In the genomic region with DNA sequence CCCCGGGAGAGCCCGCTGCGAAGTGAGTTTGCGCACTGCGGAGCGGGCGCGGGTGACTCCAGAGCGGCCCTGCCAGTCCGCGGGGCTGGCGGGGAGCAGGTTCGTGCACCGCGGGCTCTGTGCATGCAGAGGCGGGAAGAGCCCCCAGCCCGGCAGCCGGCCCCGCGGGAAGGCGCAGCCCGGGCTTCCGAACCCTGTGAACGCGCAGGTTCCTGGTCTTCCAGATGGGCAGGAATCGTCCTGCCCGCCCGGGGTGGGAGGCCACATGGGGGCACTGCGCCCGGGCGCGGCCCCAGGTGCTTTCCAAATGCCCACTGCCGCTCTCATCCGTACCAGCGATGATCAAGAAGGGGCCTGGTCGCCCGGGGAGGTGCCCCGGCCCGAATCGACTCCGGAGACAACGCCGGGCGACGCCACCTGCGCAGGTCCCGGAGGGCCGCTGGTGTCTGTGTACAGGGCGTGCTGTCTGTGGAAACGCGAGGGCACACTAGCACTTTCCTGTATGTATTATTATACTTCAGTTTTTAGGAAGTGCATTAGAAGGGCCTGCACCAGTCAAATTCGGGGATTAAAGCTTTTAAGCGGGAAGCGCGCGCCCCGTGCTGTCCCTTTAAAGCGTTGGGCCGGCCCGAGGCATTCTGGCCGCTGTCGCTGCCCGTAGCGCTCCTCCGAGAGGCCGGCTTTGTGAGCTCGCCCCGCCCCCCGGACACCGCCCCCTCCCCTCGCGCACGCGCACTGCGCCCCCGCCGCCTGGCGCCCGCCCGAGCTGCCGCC, we compare ENCODE assay signal across 8 cellular contexts. TPM values are rescaled to one million over a fixed set of nuclear protein-coding genes. Genes with fewer than 3 reads are reported as not detected.
A peak's percentile ranks its signal among the peaks of the same experiment; 100 is the strongest.
DNase-seq lines count a peak whose midpoint lies in the region; ATAC-seq and TF ChIP-seq lines count a peak whose summit lies in the region.

Gene WDR5 (plus strand): TSS at position 740 of the 774 bp plus-strand sequence. CDS start 3,796 bp downstream, outside the sequence.

- peaks cover 0 to 13% (median 3%) of the 10 kb centered on the region in 9 donors for H3K36me3 ChIP-seq in heart right ventricle
- H3K36me3 ChIP-seq in transverse colon: peaks cover 0 to 4% (median under 1%) of the 10 kb centered on the region in 4 donors

- H3K4me3 ChIP-seq in heart right ventricle (peak within 1 kb of the TSS; percentile 74 to 100 (median 92)), transverse colon (peak within 1 kb of the TSS; percentile 95 to 98 (median 97))

- POLR2A ChIA-PET in GM10248 (lab: Yijun Ruan, JAX): no interaction called here

- H3K36me3 Mint-ChIP-seq in T-helper 1 cell treated with Interleukin-12 subunit alpha and Interleukin-12 subunit beta and Interleukin-4 antibody, amounts not matched to agents 30 μg/mL and 1 μg/mL, for 36 hours (ENCODE audit: low read depth): peaks cover 14% of the 10 kb centered on the region

- H3K4me1 Mint-ChIP-seq in T-helper 1 cell treated with Interleukin-12 subunit alpha and Interleukin-12 subunit beta and Interleukin-4 antibody, amounts not matched to agents 30 μg/mL and 1 μg/mL, for 36 hours (ENCODE audit: low read depth): peaks cover 33% of the 10 kb centered on the region

- H3K27ac Mint-ChIP-seq in T-helper 1 cell treated with Interleukin-12 subunit alpha and Interleukin-12 subunit beta and Interleukin-4 antibody, amounts not matched to agents 30 μg/mL and 1 μg/mL, for 36 hours: peak within 1 kb of the TSS; percentile 89

- peaks cover 19 to 62% (median 40%) of the 10 kb centered on the region in 9 donors for H3K4me1 ChIP-seq in heart right ventricle
- H3K4me1 ChIP-seq in transverse colon: peaks cover 16 to 47% (median 41%) of the 10 kb centered on the region in 4 donors

- no peaks in the 10 kb centered on the region for H3K9me3 ChIP-seq in heart right ventricle
- H3K9me3 ChIP-seq in transverse colon: no peaks in the 10 kb centered on the region

- no peaks in the 10 kb centered on the region for H3K9me3 Mint-ChIP-seq in T-helper 1 cell treated with Interleukin-12 subunit alpha and Interleukin-12 subunit beta and Interleukin-4 antibody, amounts not matched to agents 30 μg/mL and 1 μg/mL, for 36 hours

- H3K4me3 Mint-ChIP-seq in T-helper 1 cell treated with Interleukin-12 subunit alpha and Interleukin-12 subunit beta and Interleukin-4 antibody, amounts not matched to agents 30 μg/mL and 1 μg/mL, for 36 hours: peak within 1 kb of the TSS; percentile 93

- H3K27ac ChIP-seq in heart right ventricle (peak within 1 kb of the TSS; percentile 84 to 94 (median 93)), transverse colon (peak within 1 kb of the TSS; percentile 92 to 97 (median 96))

- TF ChIP-seq CTCF in GM10248 (IDR thresholded peaks at IDR 0.05; ENCODE audit: control extremely low read depth, extremely low read depth, low read depth, missing control alignments) (peak; percentile 16), heart right ventricle (IDR thresholded peaks at IDR 0.05) (peak in 5 of 9 donors; percentile 21 to 53 (median 46)), transverse colon (IDR thresholded peaks at IDR 0.05) (peak in 2 of 5 experiments; percentile 10 to 11)

- DNase-seq in GM10248 (ENCODE audit: extremely low spot score) (peak; percentile 100), NCI-H1417 (lab: John Stamatoyannopoulos, UW) (peak; percentile 84 to 95 (median 94)), amniotic epithelial cell (ENCODE audit: low read depth) (peak; percentile 79), heart right ventricle (peak; percentile 94 to 97), posterior cingulate gyrus (peak; percentile 84 to 98 (median 92)), transverse colon (peak; percentile 93)

- H3K27me3 Mint-ChIP-seq in T-helper 1 cell treated with Interleukin-12 subunit alpha and Interleukin-12 subunit beta and Interleukin-4 antibody, amounts not matched to agents 30 μg/mL and 1 μg/mL, for 36 hours (ENCODE audit: low read depth): no peaks in the 10 kb centered on the region

- TF ChIP-seq EP300 in transverse colon (IDR thresholded peaks at IDR 0.05; ENCODE audit: low read depth): no peak

- ATAC-seq in HG02610 (IDR thresholded peaks at IDR 0.05; ENCODE audit: unreplicated experiment) (peak; percentile 46), heart right ventricle (peak; percentile 82 to 95 (median 88))

- in situ Hi-C loops in transverse colon (cut with MboI; ENCODE audit: low pct_ligation_motif_present in 1 of 4, low pct_unique_long_range_greater_than_20kb in 1 of 4, low sequenced_read_pairs in 3 of 4): no loop called here

- peak; percentile 62 for TF ChIP-seq POLR2A in transverse colon (IDR thresholded peaks at IDR 0.05)

- H3K27me3 ChIP-seq in heart right ventricle: no peaks in the 10 kb centered on the region
- H3K27me3 ChIP-seq in transverse colon: no peaks in the 10 kb centered on the region

- CTCF ChIA-PET in GM10248 (lab: Yijun Ruan, JAX): interaction anchor here (0.7 to 1.5 kb wide), 4 partner anchors 14 to 142 kb away, joined by 3 to 6 read pairs (median 3); no protein-coding TSS in a partner anchor

- intact Hi-C loops in heart right ventricle (cut with DNase I) (loop anchor here in 5 of 10 donors (1.0 to 10.0 kb wide), 5 partner anchors 67 to 111 kb away; partner anchors contain the start of genes BRD3 (in 4 of the 5) and BRD3OS (in 2 of the 5)), posterior cingulate gyrus (cut with DNase I) (loop anchor here (1.0 to 2.0 kb wide), 3 partner anchors 29 to 110 kb away; partner anchors contain the start of genes BRD3OS and RNU6ATAC), transverse colon (cut with DNase I; ENCODE audit: low total_unique reads) (no loop called here)

- 1% methylated on average over 77 to 80 of the region's 81 CpGs for WGBS in heart right ventricle, 2 donors
- 0% methylated on average over 63 of the region's 81 CpGs; no CpG with 5 or more reads in 1 of the 2 donors for WGBS in transverse colon (ENCODE audit: low coverage in 1 of 2), 2 donors

RNA-seq across cellular contexts. Expression of gene WDR5, which starts in this region (rescaled TPM):
- total RNA-seq in heart right ventricle: 10 to 100 TPM; 16.1 to 22.5 (median 18.1) TPM
- polyA plus RNA-seq in heart right ventricle: 10 to 100 TPM; 14.0 to 17.8 TPM
- 10 to 100 TPM in 3 of 4 donors, 1 to 10 TPM in 1; 8.2 to 95.7 (median 16.3) TPM for total RNA-seq in transverse colon

Comparison
In these comparisons a context has a peak if more than half of its experiments do, and no peak if none do; other contexts are left out.
1. Peak in every context shown above with its lines: DNase-seq, ATAC-seq, H3K4me3 ChIP-seq and H3K27ac ChIP-seq.